ENCODE assay signal across 8 cellular contexts in genomic region chr5:40223884-40224402, GRCh38.
DNase-seq lines count a peak whose midpoint lies in the region; ATAC-seq and TF ChIP-seq lines count a peak whose summit lies in the region.

No MANE protein-coding gene starts in this region.

- H3K27ac Mint-ChIP-seq in T-helper 1 cell treated with Interleukin-12 subunit alpha and Interleukin-12 subunit beta and Interleukin-4 antibody, amounts not matched to agents 30 μg/mL and 1 μg/mL, for 36 hours: peak overlapping the region; percentile 87
- H3K27ac Mint-ChIP-seq in CD14-positive monocyte: no peak overlapping the region
- H3K27ac Mint-ChIP-seq in endothelial cell (ENCODE audit: unreplicated experiment): no peak overlapping the region

- peaks cover 18% of the 10 kb centered on the region for H3K9me3 Mint-ChIP-seq in T-helper 1 cell treated with Interleukin-12 subunit alpha and Interleukin-12 subunit beta and Interleukin-4 antibody, amounts not matched to agents 30 μg/mL and 1 μg/mL, for 36 hours
- H3K9me3 Mint-ChIP-seq in CD14-positive monocyte (peaks cover 0 to 3% (median 0%) of the 10 kb centered on the region in 7 donors), endothelial cell (ENCODE audit: unreplicated experiment) (no peaks in the 10 kb centered on the region)

- H3K27me3 Mint-ChIP-seq in T-helper 1 cell treated with Interleukin-12 subunit alpha and Interleukin-12 subunit beta and Interleukin-4 antibody, amounts not matched to agents 30 μg/mL and 1 μg/mL, for 36 hours (ENCODE audit: low read depth): no peaks in the 10 kb centered on the region
- H3K27me3 Mint-ChIP-seq in CD14-positive monocyte (ENCODE audit: low read depth in 3 of 3) (peaks cover 2 to 10% (median 3%) of the 10 kb centered on the region in 3 donors), endothelial cell (ENCODE audit: unreplicated experiment) (peaks cover 1% of the 10 kb centered on the region)

- TF ChIP-seq CTCF in CD14-positive monocyte (IDR thresholded peaks at IDR 0.05) (no peak), endothelial cell (IDR thresholded peaks at IDR 0.05; ENCODE audit: unreplicated experiment) (no peak)

- H3K36me3 Mint-ChIP-seq in T-helper 1 cell treated with Interleukin-12 subunit alpha and Interleukin-12 subunit beta and Interleukin-4 antibody, amounts not matched to agents 30 μg/mL and 1 μg/mL, for 36 hours (ENCODE audit: low read depth): peaks cover 14% of the 10 kb centered on the region
- H3K36me3 Mint-ChIP-seq in CD14-positive monocyte (no peaks in the 10 kb centered on the region), endothelial cell (ENCODE audit: low read depth, unreplicated experiment) (no peaks in the 10 kb centered on the region)

- peak; percentile 17 for DNase-seq in kidney glomerular epithelial cell (lab: John Stamatoyannopoulos, UW)
- DNase-seq in CD14-positive monocyte (ENCODE audit: low spot score): no peak
- no peak for DNase-seq in HUDEP-2 (lab: John Stamatoyannopoulos, UW; ENCODE audit: unreplicated experiment in 76 of 76)
- DNase-seq in midbrain (lab: John Stamatoyannopoulos, UW): no peak
- DNase-seq in endothelial cell (ENCODE audit: low spot score): no peak

- H3K4me1 Mint-ChIP-seq in T-helper 1 cell treated with Interleukin-12 subunit alpha and Interleukin-12 subunit beta and Interleukin-4 antibody, amounts not matched to agents 30 μg/mL and 1 μg/mL, for 36 hours (ENCODE audit: low read depth): peaks cover 42% of the 10 kb centered on the region
- H3K4me1 Mint-ChIP-seq in CD14-positive monocyte: peaks cover 2% of the 10 kb centered on the region
- no peaks in the 10 kb centered on the region for H3K4me1 Mint-ChIP-seq in endothelial cell (ENCODE audit: unreplicated experiment)

- intact Hi-C loops in CD14-positive monocyte (cut with micrococcal nuclease): no loop called here

- ATAC-seq in GM18867 (IDR thresholded peaks at IDR 0.05; ENCODE audit: unreplicated experiment) (peak; percentile 49), HG02798 (IDR thresholded peaks at IDR 0.05; ENCODE audit: poor library complexity, unreplicated experiment) (peak; percentile 59)

- H3K4me3 Mint-ChIP-seq in T-helper 1 cell treated with Interleukin-12 subunit alpha and Interleukin-12 subunit beta and Interleukin-4 antibody, amounts not matched to agents 30 μg/mL and 1 μg/mL, for 36 hours: peak overlapping the region; percentile 57
- no peak overlapping the region for H3K4me3 Mint-ChIP-seq in CD14-positive monocyte
- H3K4me3 Mint-ChIP-seq in endothelial cell (ENCODE audit: unreplicated experiment): no peak overlapping the region
